Comparison of ENCODE assay signal across 8 cellular contexts in the genomic region with DNA sequence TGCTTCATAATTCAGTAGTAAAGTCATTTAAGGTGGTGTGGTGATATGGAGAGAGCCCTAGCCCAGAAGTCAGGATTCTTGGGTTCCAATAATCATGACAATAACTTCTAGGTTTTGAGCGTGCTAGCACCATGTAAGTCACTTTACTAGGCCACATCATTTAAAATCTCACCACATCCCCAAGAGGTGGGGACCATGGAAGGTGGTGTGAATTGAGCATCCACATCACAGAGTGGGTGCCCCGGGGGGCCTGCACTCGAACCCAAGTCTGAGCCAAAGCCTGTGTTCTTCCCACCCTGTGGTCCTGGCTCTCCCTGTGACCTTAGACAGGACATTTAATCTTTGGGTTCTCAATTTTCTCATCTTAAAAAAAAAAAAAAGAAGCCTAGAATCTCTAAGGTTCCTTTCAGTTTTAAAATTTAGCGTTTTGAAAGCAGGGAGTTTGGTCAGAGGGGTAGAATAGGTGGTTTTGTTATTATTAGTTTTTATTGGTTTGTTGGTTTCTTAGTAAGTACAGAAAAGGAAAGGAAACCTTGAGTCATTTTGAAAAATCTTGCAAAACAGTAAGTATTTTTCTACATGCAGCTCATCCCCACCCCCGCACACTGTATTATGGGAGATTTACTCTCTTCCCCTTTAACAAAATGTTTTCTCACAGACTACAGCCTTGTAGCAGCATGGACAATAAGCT. TPM values are rescaled to one million over a fixed set of nuclear protein-coding genes. Genes with fewer than 3 reads are reported as not detected.
DNase-seq lines count a peak whose midpoint lies in the region; ATAC-seq and TF ChIP-seq lines count a peak whose summit lies in the region.

No MANE protein-coding gene starts in this region.

- in situ Hi-C loops in HAP-1 (cut with MboI; ENCODE audit: low sequenced_read_pairs) = no loop called here

- H3K9me3 ChIP-seq in breast epithelium = no peaks in the 10 kb centered on the region
- no peaks in the 10 kb centered on the region for H3K9me3 ChIP-seq in HAP-1

- no peak for TF ChIP-seq POLR2A in GM18505 (IDR thresholded peaks at IDR 0.05; ENCODE audit: borderline replicate concordance, extremely low read depth, insufficient read depth, insufficient read length)
- no peak for TF ChIP-seq POLR2A in breast epithelium (IDR thresholded peaks at IDR 0.05)

- H3K27ac ChIP-seq in breast epithelium = peak overlapping the region; percentile 79 to 92

- intact Hi-C loops in breast epithelium (cut with DNase I; ENCODE audit: low total_unique reads) = no loop called here

- H3K4me1 ChIP-seq in breast epithelium (peaks cover 0 to 4% of the 10 kb centered on the region in 2 donors), HAP-1 (no peaks in the 10 kb centered on the region; the same call in 1 of the 2 replicates)

- H3K36me3 ChIP-seq in breast epithelium (peaks cover 5% of the 10 kb centered on the region), H7 (replicated peaks; ENCODE audit: control insufficient read depth, insufficient read depth, low read length) (no peaks in the 10 kb centered on the region; the same call in 1 of the 2 replicates), HAP-1 (replicated peaks) (no peaks in the 10 kb centered on the region)

- no peak for TF ChIP-seq CTCF in breast epithelium (IDR thresholded peaks at IDR 0.05)

- peak overlapping the region in 1 of 3 donors; percentile 33 for H3K4me3 ChIP-seq in breast epithelium
- no peak overlapping the region for H3K4me3 ChIP-seq in H7 (ENCODE audit: insufficient read depth, low read depth, low read length)
- H3K4me3 ChIP-seq in HAP-1 = no peak overlapping the region

- DNase-seq in OCI-M1 (lab: John Stamatoyannopoulos, UW) (peak; percentile 47), breast epithelium (ENCODE audit: low spot score in 2 of 2) (no peak), H7 (no peak), NCI-H2107 (lab: John Stamatoyannopoulos, UW) (no peak), HAP-1 (ENCODE audit: low spot score in 2 of 2) (no peak)
- DNase-seq in stimulated activated CD4-positive, alpha-beta T cell treated with anti-CD3 and anti-CD28 coated beads, Interleukin-12 subunit alpha, Interleukin-12 subunit beta, amount 100 ng/mL, for 4 hours = peak; percentile 29

- H3K27me3 ChIP-seq in breast epithelium = no peaks in the 10 kb centered on the region
- no peaks in the 10 kb centered on the region for H3K27me3 ChIP-seq in H7 (ENCODE audit: control insufficient read depth, insufficient read depth, low read length)
- H3K27me3 ChIP-seq in HAP-1 (ENCODE audit: low read depth) = no peaks in the 10 kb centered on the region

- ATAC-seq in GM18505 (IDR thresholded peaks at IDR 0.05; ENCODE audit: unreplicated experiment) (peak; percentile 80), HG02642 (IDR thresholded peaks at IDR 0.05; ENCODE audit: poor library complexity, unreplicated experiment) (peak; percentile 87)

RNA-seq across cellular contexts. Expression of a gene that starts 26.4 kb away (rescaled TPM):
- 1 to 10 TPM; 4.3 to 7.9 (median 7.2) TPM for total RNA-seq in breast epithelium
- total RNA-seq in H7 (2014; rRNA removed; shearing (Covaris generic)) = 1.3 and 2.6 TPM in 2 replicates

Comparison
In these comparisons a context has a peak if more than half of its experiments do, and no peak if none do; other contexts are left out.
1. DNase-seq: peak in OCI-M1 (single experiment) and stimulated activated CD4-positive, alpha-beta T cell treated with anti-CD3 and anti-CD28 coated beads, Interleukin-12 subunit alpha, Interleukin-12 subunit beta, amount 100 ng/mL, for 4 hours (single experiment); none in breast epithelium (0 of 2), H7 (single experiment), NCI-H2107 (single experiment) and HAP-1 (0 of 2).